ENCODE assay signal across 25 cellular contexts in genomic region chrX:97556359-97556758, GRCh38.
"Had no signal": no experiment of that assay in that cellular context is flagged by ENCODE, and none has a peak within 500 bp of the region (broad histone marks: within the 10 kb centered on the region; RNA-seq: fewer than 3 reads in every experiment).

No MANE protein-coding gene starts in this region.

- H2AFZ ChIP-seq: hepatocyte had no signal

- H3K36me3 ChIP-seq: gastroesophageal sphincter, heart left ventricle, left lung, prostate gland, right atrium auricular region, sigmoid colon, thoracic aorta, tibial nerve, upper lobe of left lung had no signal

- H3K27me3 ChIP-seq: foreskin keratinocyte, gastroesophageal sphincter, heart left ventricle, hepatocyte, left lung, right atrium auricular region, sigmoid colon, upper lobe of left lung had no signal

- H3K36me3 Mint-ChIP-seq: stimulated activated effector memory CD8-positive, alpha-beta T cell treated with anti-CD3 and anti-CD28 coated beads, Interleukin-12 subunit alpha, Interleukin-12 subunit beta, amount 100 ng/mL, for 72 hours had no signal

- ATAC-seq: esophagus mucosa; foreskin keratinocyte; gastroesophageal sphincter; heart left ventricle; left lung; naive thymus-derived CD4-positive, alpha-beta T cell; stimulated activated effector memory CD8-positive, alpha-beta T cell treated with anti-CD3 and anti-CD28 coated beads, Interleukin-12 subunit alpha, Interleukin-12 subunit beta, amount 100 ng/mL, for 72 hours had no signal

- H3K9me3 Mint-ChIP-seq: naive thymus-derived CD4-positive, alpha-beta T cell; nephron; stimulated activated effector memory CD8-positive, alpha-beta T cell treated with anti-CD3 and anti-CD28 coated beads, Interleukin-12 subunit alpha, Interleukin-12 subunit beta, amount 100 ng/mL, for 72 hours; stimulated activated naive CD8-positive, alpha-beta T cell treated with anti-CD3 and anti-CD28 coated beads, Interleukin-15, Interleukin-2, amounts not matched to agents 100 ng/mL and 50 ng/mL, for 24 hours had no signal

- H3K4me3 ChIP-seq: dorsolateral prefrontal cortex, gastroesophageal sphincter, heart left ventricle, hepatocyte, left lung, prostate gland, right atrium auricular region, sigmoid colon, thoracic aorta, tibial nerve, upper lobe of left lung had no signal

- H3K27ac Mint-ChIP-seq: naive thymus-derived CD4-positive, alpha-beta T cell; nephron; stimulated activated effector memory CD8-positive, alpha-beta T cell treated with anti-CD3 and anti-CD28 coated beads, Interleukin-12 subunit alpha, Interleukin-12 subunit beta, amount 100 ng/mL, for 72 hours had no signal

- H3K27me3 Mint-ChIP-seq: naive thymus-derived CD4-positive, alpha-beta T cell; stimulated activated naive CD8-positive, alpha-beta T cell treated with anti-CD3 and anti-CD28 coated beads, Interleukin-15, Interleukin-2, amounts not matched to agents 100 ng/mL and 50 ng/mL, for 24 hours had no signal

- H3K27ac ChIP-seq: dorsolateral prefrontal cortex, epithelial cell of prostate, foreskin keratinocyte, gastroesophageal sphincter, heart left ventricle, hepatocyte, left lung, prostate gland, right atrium auricular region, sigmoid colon, thoracic aorta, tibial nerve, upper lobe of left lung had no signal

- H3K79me2 ChIP-seq: hepatocyte had no signal

- H3K4me1 ChIP-seq: foreskin keratinocyte, gastroesophageal sphincter, heart left ventricle, left lung, prostate gland, right atrium auricular region, sigmoid colon, tibial nerve, upper lobe of left lung had no signal

- DNase-seq: dorsolateral prefrontal cortex; effector CD4-positive, alpha-beta T cell; foreskin keratinocyte; heart left ventricle; kidney; left lung; mesenchymal stem cell; midbrain; naive thymus-derived CD4-positive, alpha-beta T cell; nucleus accumbens; sigmoid colon; stimulated activated CD4-positive, alpha-beta T cell treated with anti-CD3 and anti-CD28 coated beads, Interleukin-2, amount 100 ng/mL, for 24 hours; stimulated activated CD4-positive, alpha-beta T cell treated with anti-CD3 and anti-CD28 coated beads, Interleukin-4, amount 100 ng/mL, for 24 hours; upper lobe of left lung had no signal

- H3K9me3 ChIP-seq: gastroesophageal sphincter, heart left ventricle, left lung, prostate gland, right atrium auricular region, sigmoid colon, thoracic aorta, tibial nerve, upper lobe of left lung had no signal

- H3K4me3 Mint-ChIP-seq: naive thymus-derived CD4-positive, alpha-beta T cell; nephron; stimulated activated effector memory CD8-positive, alpha-beta T cell treated with anti-CD3 and anti-CD28 coated beads, Interleukin-12 subunit alpha, Interleukin-12 subunit beta, amount 100 ng/mL, for 72 hours; stimulated activated naive CD8-positive, alpha-beta T cell treated with anti-CD3 and anti-CD28 coated beads, Interleukin-15, Interleukin-2, amounts not matched to agents 100 ng/mL and 50 ng/mL, for 24 hours had no signal

- H3K4me2 ChIP-seq: hepatocyte had no signal

- H3K4me1 Mint-ChIP-seq: nephron; stimulated activated effector memory CD8-positive, alpha-beta T cell treated with anti-CD3 and anti-CD28 coated beads, Interleukin-12 subunit alpha, Interleukin-12 subunit beta, amount 100 ng/mL, for 72 hours had no signal
